ENCODE assay signal across 15 cellular contexts in genomic region chr9:4904322-4905134, GRCh38.
A peak's percentile ranks its signal among the peaks of the same experiment; 100 is the strongest.
DNase-seq lines count a peak whose midpoint lies in the region; ATAC-seq and TF ChIP-seq lines count a peak whose summit lies in the region.
"Had no signal": no experiment of that assay in that cellular context is flagged by ENCODE, and none has a peak within 500 bp of the region (broad histone marks: within the 10 kb centered on the region; RNA-seq: fewer than 3 reads in every experiment).

No MANE protein-coding gene starts in this region.

- peak; percentile 51 for ATAC-seq in left lung
- ATAC-seq in GM19395 (IDR thresholded peaks at IDR 0.05; ENCODE audit: unreplicated experiment): no peak
- ATAC-seq in activated CD8-positive, alpha-beta T cell treated with anti-CD3 and anti-CD28 coated beads for 36 hours: no peak

- CTCF ChIA-PET in BJ (lab: Yijun Ruan, JAX): interaction anchor here (1.0 kb wide), 1 partner anchor 32 kb away, joined by 3 read pairs; no protein-coding TSS in a partner anchor
- CTCF ChIA-PET in activated CD8-positive, alpha-beta T cell treated with anti-CD3 and anti-CD28 coated beads for 36 hours (lab: Charles Lee): no interaction called here

- intact Hi-C loops in ascending aorta (cut with DNase I): loop anchor here (2.0 to 5.0 kb wide), 2 partner anchors 38 to 80 kb away; partner anchors contain the start of gene JAK2
- intact Hi-C loops in left lung (cut with DNase I): no loop called here
- intact Hi-C loops in activated CD4-positive, alpha-beta T cell treated with anti-CD3 and anti-CD28 coated beads, Interleukin-2, amount 10 ng/mL, durations not matched to agents 24 days and 14 days (cut with micrococcal nuclease): no loop called here
- intact Hi-C loops in activated CD8-positive, alpha-beta T cell treated with anti-CD3 and anti-CD28 coated beads for 36 hours (cut with micrococcal nuclease): no loop called here

- H3K4me1 ChIP-seq in ascending aorta (peaks cover 4 to 13% of the 10 kb centered on the region in 2 donors), left lung (peaks cover 6 to 27% of the 10 kb centered on the region in 2 donors)
- H3K4me1 ChIP-seq: Caco-2 had no signal

- no peak overlapping the region for H3K4me3 Mint-ChIP-seq in endothelial cell (ENCODE audit: unreplicated experiment)
- no peak overlapping the region for H3K4me3 Mint-ChIP-seq in activated CD4-positive, alpha-beta T cell treated with anti-CD3 and anti-CD28 coated beads, Interleukin-2, amount 10 ng/mL, durations not matched to agents 24 days and 14 days
- H3K4me3 Mint-ChIP-seq in activated CD8-positive, alpha-beta T cell treated with anti-CD3 and anti-CD28 coated beads for 36 hours: no peak overlapping the region
- H3K4me3 Mint-ChIP-seq: activated T-cell treated with anti-CD3 and anti-CD28 coated beads, Interleukin-2, amount 50 U/mL, for 24 hours had no signal

- H3K27ac Mint-ChIP-seq in endothelial cell (ENCODE audit: unreplicated experiment): no peak overlapping the region
- no peak overlapping the region for H3K27ac Mint-ChIP-seq in activated CD4-positive, alpha-beta T cell treated with anti-CD3 and anti-CD28 coated beads, Interleukin-2, amount 10 ng/mL, durations not matched to agents 24 days and 14 days
- H3K27ac Mint-ChIP-seq in activated CD8-positive, alpha-beta T cell treated with anti-CD3 and anti-CD28 coated beads for 36 hours: no peak overlapping the region
- H3K27ac Mint-ChIP-seq: activated T-cell treated with anti-CD3 and anti-CD28 coated beads, Interleukin-2, amount 50 U/mL, for 24 hours had no signal

- H3K27me3 Mint-ChIP-seq in endothelial cell (ENCODE audit: unreplicated experiment): no peaks in the 10 kb centered on the region
- no peaks in the 10 kb centered on the region for H3K27me3 Mint-ChIP-seq in activated CD4-positive, alpha-beta T cell treated with anti-CD3 and anti-CD28 coated beads, Interleukin-2, amount 10 ng/mL, durations not matched to agents 24 days and 14 days
- H3K27me3 Mint-ChIP-seq in activated CD8-positive, alpha-beta T cell treated with anti-CD3 and anti-CD28 coated beads for 36 hours: no peaks in the 10 kb centered on the region
- H3K27me3 Mint-ChIP-seq: activated T-cell treated with anti-CD3 and anti-CD28 coated beads, Interleukin-2, amount 50 U/mL, for 24 hours had no signal

- no peaks in the 10 kb centered on the region for H3K9me3 Mint-ChIP-seq in endothelial cell (ENCODE audit: unreplicated experiment)
- H3K9me3 Mint-ChIP-seq in activated CD4-positive, alpha-beta T cell treated with anti-CD3 and anti-CD28 coated beads, Interleukin-2, amount 10 ng/mL, durations not matched to agents 24 days and 14 days: peaks cover 11% of the 10 kb centered on the region
- H3K9me3 Mint-ChIP-seq in activated CD8-positive, alpha-beta T cell treated with anti-CD3 and anti-CD28 coated beads for 36 hours: peaks cover 2% of the 10 kb centered on the region

- no peaks in the 10 kb centered on the region for H3K36me3 Mint-ChIP-seq in endothelial cell (ENCODE audit: low read depth, unreplicated experiment)
- H3K36me3 Mint-ChIP-seq in activated CD4-positive, alpha-beta T cell treated with anti-CD3 and anti-CD28 coated beads, Interleukin-2, amount 10 ng/mL, durations not matched to agents 24 days and 14 days (ENCODE audit: low read depth): peaks cover 10% of the 10 kb centered on the region
- H3K36me3 Mint-ChIP-seq in activated CD8-positive, alpha-beta T cell treated with anti-CD3 and anti-CD28 coated beads for 36 hours (ENCODE audit: low read depth): peaks cover 2% of the 10 kb centered on the region

- H3K27me3 ChIP-seq in BJ (ENCODE audit: control insufficient read depth, insufficient read depth, low read length) (no peaks in the 10 kb centered on the region; the same call in 1 of the 2 replicates), ascending aorta (no peaks in the 10 kb centered on the region), left lung (no peaks in the 10 kb centered on the region)
- H3K27me3 ChIP-seq: cardiac muscle cell had no signal

- H3K4me3 ChIP-seq in BJ (ENCODE audit: low read depth, low read length) (no peak overlapping the region), ascending aorta (no peak overlapping the region), left lung (no peak overlapping the region)
- H3K4me3 ChIP-seq: cardiac muscle cell had no signal

- POLR2A ChIA-PET in BJ (lab: Charles Lee): no interaction called here
- POLR2A ChIA-PET in activated CD8-positive, alpha-beta T cell treated with anti-CD3 and anti-CD28 coated beads for 36 hours (lab: Charles Lee): no interaction called here

- H3K36me3 ChIP-seq in BJ (ENCODE audit: control insufficient read depth, insufficient read depth, low read length) (no peaks in the 10 kb centered on the region), ascending aorta (no peaks in the 10 kb centered on the region), left lung (no peaks in the 10 kb centered on the region)
- H3K36me3 ChIP-seq: cardiac muscle cell, WERI-Rb-1 had no signal

- H3K4me1 Mint-ChIP-seq in endothelial cell (ENCODE audit: unreplicated experiment): no peaks in the 10 kb centered on the region
- H3K4me1 Mint-ChIP-seq in activated CD4-positive, alpha-beta T cell treated with anti-CD3 and anti-CD28 coated beads, Interleukin-2, amount 10 ng/mL, durations not matched to agents 24 days and 14 days: peaks cover 4% of the 10 kb centered on the region
- no peaks in the 10 kb centered on the region for H3K4me1 Mint-ChIP-seq in activated CD8-positive, alpha-beta T cell treated with anti-CD3 and anti-CD28 coated beads for 36 hours (ENCODE audit: low read depth)

- H3K27ac ChIP-seq in ascending aorta: peak overlapping the region; percentile 31 to 41
- no peak overlapping the region for H3K27ac ChIP-seq in left lung
- H3K27ac ChIP-seq: cardiac muscle cell, WERI-Rb-1 had no signal

- H3K9me3 ChIP-seq in ascending aorta (no peaks in the 10 kb centered on the region), left lung (peaks cover 0 to 6% of the 10 kb centered on the region in 2 donors)
- H3K9me3 ChIP-seq: Caco-2 had no signal

- TF ChIP-seq CTCF in BJ (IDR thresholded peaks at IDR 0.05; ENCODE audit: insufficient read depth, low read depth, low read length) (no peak), ascending aorta (IDR thresholded peaks at IDR 0.05) (no peak), left lung (IDR thresholded peaks at IDR 0.05) (no peak), endothelial cell (IDR thresholded peaks at IDR 0.05; ENCODE audit: unreplicated experiment) (no peak)
- no peak for TF ChIP-seq CTCF in activated CD8-positive, alpha-beta T cell treated with anti-CD3 and anti-CD28 coated beads for 36 hours (IDR thresholded peaks at IDR 0.05)

- DNase-seq in BJ (ENCODE audit: low read depth) (peak; percentile 35), M059J (ENCODE audit: low read depth) (peak; percentile 73), ascending aorta (ENCODE audit: low spot score in 2 of 2) (no peak), left lung (no peak), endothelial cell (ENCODE audit: low spot score) (no peak)
- no peak for DNase-seq in activated CD4-positive, alpha-beta T cell treated with anti-CD3 and anti-CD28 coated beads, Interleukin-2, amount 10 ng/mL, durations not matched to agents 24 days and 14 days
- no peak for DNase-seq in activated CD8-positive, alpha-beta T cell treated with anti-CD3 and anti-CD28 coated beads for 36 hours
- DNase-seq: activated T-cell treated with anti-CD3 and anti-CD28 coated beads, Interleukin-2, amount 50 U/mL, for 24 hours; Caco-2; foreskin melanocyte; NCI-H1048; occipital lobe; WERI-Rb-1 had no signal

Comparison
In these comparisons a context has a peak if more than half of its experiments do, and no peak if none do; other contexts are left out.
1. DNase-seq: peak in BJ (single experiment) and M059J (single experiment); none in ascending aorta (0 of 2), left lung (0 of 2), endothelial cell (single experiment), activated CD4-positive, alpha-beta T cell treated with anti-CD3 and anti-CD28 coated beads, Interleukin-2, amount 10 ng/mL, durations not matched to agents 24 days and 14 days (single experiment) and activated CD8-positive, alpha-beta T cell treated with anti-CD3 and anti-CD28 coated beads for 36 hours (single experiment).
2. H3K27ac ChIP-seq: peak in ascending aorta (2 of 2); none in left lung (0 of 2).